ENCODE assay signal across 19 cellular contexts in the genomic region with DNA sequence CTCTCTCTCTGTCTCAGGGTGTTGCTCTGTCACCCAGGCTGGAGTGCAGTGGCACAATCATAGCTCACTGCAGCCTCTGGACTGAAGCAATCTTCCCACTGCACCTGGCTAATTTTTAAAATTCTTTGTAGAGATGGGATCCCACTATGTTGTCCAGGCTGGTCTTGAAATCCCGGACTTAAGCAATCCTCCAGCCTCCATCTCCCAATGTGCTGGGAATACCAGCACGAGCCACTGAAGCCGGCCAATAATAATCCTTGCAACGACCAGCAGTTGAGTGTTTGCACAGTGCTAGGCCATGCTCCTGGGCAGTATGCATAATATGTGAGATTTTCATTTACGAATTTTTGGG. TPM values are rescaled to one million over a fixed set of nuclear protein-coding genes. Genes with fewer than 3 reads are reported as not detected.
A peak's percentile ranks its signal among the peaks of the same experiment; 100 is the strongest.
DNase-seq lines count a peak whose midpoint lies in the region; ATAC-seq and TF ChIP-seq lines count a peak whose summit lies in the region.
"Had no signal": no experiment of that assay in that cellular context is flagged by ENCODE, and none has a peak within 500 bp of the region (broad histone marks: within the 10 kb centered on the region; RNA-seq: fewer than 3 reads in every experiment).

No MANE protein-coding gene starts in this region.

- H3K36me3 Mint-ChIP-seq in HFFc6 (ENCODE audit: low read depth) (no peaks in the 10 kb centered on the region), endodermal cell (ENCODE audit: low read depth) (peaks cover 6% of the 10 kb centered on the region)

- no peak overlapping the region for H3K4me3 ChIP-seq in BLaER1 treated with 17β-estradiol and CSF1 and Interleukin-3, amounts not matched to agents 10 nM and 100 nM
- H3K4me3 ChIP-seq in endodermal cell (ENCODE audit: low read length) (peak overlapping the region; percentile 83), osteoblast (ENCODE audit: insufficient read depth, low read length) (no peak overlapping the region)

- peaks cover 0 to 16% (median 8%) of the 10 kb centered on the region in 11 experiments; a peak in 11 of 22 replicates for H3K27me3 ChIP-seq in BLaER1 treated with 17β-estradiol and CSF1 and Interleukin-3, amounts not matched to agents 10 nM and 100 nM
- H3K27me3 ChIP-seq in endodermal cell (ENCODE audit: control insufficient read depth, insufficient read depth, low read length, poor library complexity, severe bottlenecking) (no peaks in the 10 kb centered on the region), osteoblast (ENCODE audit: insufficient read depth, low read length) (peaks cover 14% of the 10 kb centered on the region)
- H3K27me3 ChIP-seq: ascending aorta had no signal

- DNase-seq in HFFc6 (no peak), endodermal cell (no peak), osteoblast (ENCODE audit: insufficient read length, low spot score, missing footprints) (peak; percentile 19), occipital lobe (lab: John Stamatoyannopoulos, UW) (no peak)
- no peak for DNase-seq in stimulated activated naive CD8-positive, alpha-beta T cell treated with anti-CD3 and anti-CD28 coated beads, Interleukin-15, amount 100 ng/mL, for 72 hours
- DNase-seq: activated naive CD4-positive, alpha-beta T cell treated with anti-CD3 and anti-CD28 coated beads, Interleukin-2, amount 50 U/mL, for 16 hours; activated T-cell treated with anti-CD3 and anti-CD28 coated beads, Interleukin-2, amount 50 U/mL, for 72 hours; CD8-positive, alpha-beta T cell; GF-D8; NCI-H1694 had no signal

- H3K27ac Mint-ChIP-seq in HFFc6 (no peak overlapping the region), endodermal cell (no peak overlapping the region)
- peak overlapping the region in 1 of 2 donors; percentile 12 for H3K27ac Mint-ChIP-seq in stimulated activated naive CD8-positive, alpha-beta T cell treated with anti-CD3 and anti-CD28 coated beads, Interleukin-15, amount 100 ng/mL, for 72 hours
- H3K27ac Mint-ChIP-seq: activated T-cell treated with anti-CD3 and anti-CD28 coated beads, Interleukin-2, amount 50 U/mL, for 72 hours; CD8-positive, alpha-beta T cell had no signal

- no peaks in the 10 kb centered on the region for H3K9me3 ChIP-seq in BLaER1 treated with 17β-estradiol and CSF1 and Interleukin-3, amounts not matched to agents 10 nM and 100 nM (replicated peaks in 1 of 11)
- H3K9me3 ChIP-seq in endodermal cell (ENCODE audit: control insufficient read depth, low read length) (no peaks in the 10 kb centered on the region), osteoblast (ENCODE audit: low read depth, low read length) (no peaks in the 10 kb centered on the region)
- H3K9me3 ChIP-seq: ascending aorta, esophagus muscularis mucosa, gastroesophageal sphincter, HAP-1, lower lobe of right lung had no signal

- ATAC-seq in stimulated activated naive CD8-positive, alpha-beta T cell treated with anti-CD3 and anti-CD28 coated beads, Interleukin-15, amount 100 ng/mL, for 72 hours = no peak
- ATAC-seq in SK-N-SH treated with all-trans-retinoic acid at 6 μM for 48 hours = no peak
- ATAC-seq: activated T-cell treated with anti-CD3 and anti-CD28 coated beads, Interleukin-2, amount 50 U/mL, for 72 hours; CD8-positive, alpha-beta T cell; gastroesophageal sphincter had no signal

- H3K9me3 Mint-ChIP-seq in HFFc6 = no peaks in the 10 kb centered on the region
- H3K9me3 Mint-ChIP-seq in endodermal cell = no peaks in the 10 kb centered on the region
- no peaks in the 10 kb centered on the region for H3K9me3 Mint-ChIP-seq in stimulated activated naive CD8-positive, alpha-beta T cell treated with anti-CD3 and anti-CD28 coated beads, Interleukin-15, amount 100 ng/mL, for 72 hours
- H3K9me3 Mint-ChIP-seq: activated T-cell treated with anti-CD3 and anti-CD28 coated beads, Interleukin-2, amount 50 U/mL, for 72 hours; CD8-positive, alpha-beta T cell had no signal

- no peak overlapping the region; a peak in 1 of 22 replicates for H3K27ac ChIP-seq in BLaER1 treated with 17β-estradiol and CSF1 and Interleukin-3, amounts not matched to agents 10 nM and 100 nM
- H3K27ac ChIP-seq in endodermal cell (ENCODE audit: low read depth, low read length) (no peak overlapping the region), osteoblast (ENCODE audit: low read depth, low read length) (no peak overlapping the region)
- H3K27ac ChIP-seq: ascending aorta, esophagus muscularis mucosa, KMS-11 had no signal

- H3K4me2 ChIP-seq in BLaER1 treated with 17β-estradiol and CSF1 and Interleukin-3, amounts not matched to agents 10 nM and 100 nM = peak overlapping the region in 9 of 11 experiments; percentile 86 to 100 (median 98); a peak in 16 of 22 replicates
- H3K4me2 ChIP-seq in osteoblast (ENCODE audit: insufficient read depth, low read length) = no peak overlapping the region
- H3K4me2 ChIP-seq: KMS-11 had no signal

- 88 to 100% methylated on average over 2 to 5 of the region's 5 CpGs for WGBS in endodermal cell (ENCODE audit: insufficient coverage in 1 of 2, insufficient read length in 1 of 2), 2 experiments

- H3K4me1 ChIP-seq in BLaER1 treated with 17β-estradiol and CSF1 and Interleukin-3, amounts not matched to agents 10 nM and 100 nM = peaks cover 35 to 64% (median 57%) of the 10 kb centered on the region in 10 experiments
- H3K4me1 ChIP-seq in endodermal cell (ENCODE audit: control insufficient read depth, insufficient read depth, low read length) (no peaks in the 10 kb centered on the region), osteoblast (ENCODE audit: insufficient read depth, low read length) (peaks cover 10% of the 10 kb centered on the region)

- no peak overlapping the region for H2AFZ ChIP-seq in osteoblast (ENCODE audit: low read length)

- H3K4me1 Mint-ChIP-seq in HFFc6 (ENCODE audit: low read depth) (peaks cover 24% of the 10 kb centered on the region), endodermal cell (peaks cover 5% of the 10 kb centered on the region)
- peaks cover 41% of the 10 kb centered on the region for H3K4me1 Mint-ChIP-seq in stimulated activated naive CD8-positive, alpha-beta T cell treated with anti-CD3 and anti-CD28 coated beads, Interleukin-15, amount 100 ng/mL, for 72 hours

- TF ChIP-seq CTCF in HFFc6 (IDR thresholded peaks at IDR 0.05) (no peak), endodermal cell (conservative IDR thresholded peaks at IDR 0.05) (no peak), osteoblast (IDR thresholded peaks at IDR 0.05; ENCODE audit: extremely low read depth, low read depth, low read length) (no peak)

- H3K36me3 ChIP-seq in BLaER1 treated with 17β-estradiol and CSF1 and Interleukin-3, amounts not matched to agents 10 nM and 100 nM = 0 out of 22 replicates have a peak, but pooled peaks cover 0 to 4% (median 0%) of the 10 kb centered on the region in 11 experiments
- peaks cover 5% of the 10 kb centered on the region for H3K36me3 ChIP-seq in endodermal cell (ENCODE audit: control insufficient read depth, insufficient read depth, low read length)
- H3K36me3 ChIP-seq in osteoblast (ENCODE audit: insufficient read depth, low read length) = no peaks in the 10 kb centered on the region
- H3K36me3 ChIP-seq: ascending aorta, esophagus muscularis mucosa, gastroesophageal sphincter, HAP-1, lower lobe of right lung had no signal

- peak overlapping the region; percentile 90; the same call in 1 of the 2 replicates for H3K4me3 Mint-ChIP-seq in HFFc6
- peak overlapping the region; percentile 74 for H3K4me3 Mint-ChIP-seq in endodermal cell
- H3K4me3 Mint-ChIP-seq in stimulated activated naive CD8-positive, alpha-beta T cell treated with anti-CD3 and anti-CD28 coated beads, Interleukin-15, amount 100 ng/mL, for 72 hours = no peak overlapping the region
- H3K4me3 Mint-ChIP-seq: CD8-positive, alpha-beta T cell had no signal

- no peak overlapping the region; a peak in 1 of 22 replicates for H3K9ac ChIP-seq in BLaER1 treated with 17β-estradiol and CSF1 and Interleukin-3, amounts not matched to agents 10 nM and 100 nM
- H3K9ac ChIP-seq in endodermal cell (ENCODE audit: extremely low read depth, low read length, poor library complexity, severe bottlenecking) = no peak overlapping the region
- H3K9ac ChIP-seq: KMS-11 had no signal

- peaks cover 6% of the 10 kb centered on the region for H3K79me2 ChIP-seq in osteoblast (ENCODE audit: insufficient read depth, low read length)

- H4K20me1 ChIP-seq in BLaER1 treated with 17β-estradiol and CSF1 and Interleukin-3, amounts not matched to agents 10 nM and 100 nM = peaks cover 0 to 8% (median 0%) of the 10 kb centered on the region in 11 experiments; a peak in 4 of 22 replicates
- no peaks in the 10 kb centered on the region for H4K20me1 ChIP-seq in osteoblast (ENCODE audit: insufficient read depth, low read length)

- H3K27me3 Mint-ChIP-seq in HFFc6 (ENCODE audit: insufficient read depth) (no peaks in the 10 kb centered on the region), endodermal cell (ENCODE audit: insufficient read depth) (no peaks in the 10 kb centered on the region)
- peaks cover 28% of the 10 kb centered on the region for H3K27me3 Mint-ChIP-seq in stimulated activated naive CD8-positive, alpha-beta T cell treated with anti-CD3 and anti-CD28 coated beads, Interleukin-15, amount 100 ng/mL, for 72 hours

RNA-seq across cellular contexts. Expression of a gene that starts 0.6 kb away (rescaled TPM):
- total RNA-seq in HFFc6 (2021; fragmentation: NEBNext Ultra II Directional; extraction: Animal tissue kit (Norgen Biotek cat#: 25700)) = 1 to 10 TPM; 6.1 to 8.3 (median 7.1) TPM
- total RNA-seq in endodermal cell (10 to 100 TPM; 27.0 to 39.5 TPM), osteoblast (1.8 and 2.5 TPM in 2 replicates), occipital lobe (4.8 TPM)
- polyA plus RNA-seq in endodermal cell (2013, experiment 1 of 2) = 7.9 TPM
- 6.8 TPM for polyA plus RNA-seq in endodermal cell (2013, experiment 2 of 2)

RNA-seq across cellular contexts. Expression of a gene that starts 10.3 kb away (rescaled TPM):
- total RNA-seq in HFFc6 (2021; fragmentation: NEBNext Ultra II Directional; extraction: Animal tissue kit (Norgen Biotek cat#: 25700)) = 1 to 10 TPM; 1.2 to 2.2 (median 1.6) TPM
- total RNA-seq in endodermal cell (1 to 10 TPM; 2.2 to 2.8 TPM), osteoblast (0.72 and 0.88 TPM in 2 replicates), occipital lobe (1.6 TPM)
- polyA plus RNA-seq in endodermal cell (2013, experiment 1 of 2) = 2.2 TPM
- 1.6 TPM for polyA plus RNA-seq in endodermal cell (2013, experiment 2 of 2)

RNA-seq across cellular contexts. Expression of a gene that starts 29.5 kb away (rescaled TPM):
- total RNA-seq in HFFc6 (2021; fragmentation: NEBNext Ultra II Directional; extraction: Animal tissue kit (Norgen Biotek cat#: 25700)) = 10 to 100 TPM; 52.4 to 82.2 (median 59.7) TPM
- total RNA-seq in endodermal cell = 1 to 10 TPM; 3.1 to 6.8 TPM
- 13.6 TPM for polyA plus RNA-seq in endodermal cell (2013, experiment 1 of 2)
- polyA plus RNA-seq in endodermal cell (2013, experiment 2 of 2) = 13.7 TPM
- total RNA-seq in osteoblast = 10.6 and 14.1 TPM in 2 replicates
- total RNA-seq in occipital lobe = 28.2 TPM

RNA-seq across cellular contexts. Expression of a gene that starts 34.4 kb away (rescaled TPM):
- total RNA-seq in HFFc6 (2021; fragmentation: NEBNext Ultra II Directional; extraction: Animal tissue kit (Norgen Biotek cat#: 25700)) = 10 to 100 TPM in 1 of 6 experiments, 1 to 10 TPM in 5; 7.3 to 11.7 (median 8.9) TPM
- 100 to 1,000 TPM; 125 to 131 TPM for total RNA-seq in endodermal cell
- polyA plus RNA-seq in endodermal cell (2013, experiment 1 of 2) = 5.4 TPM
- polyA plus RNA-seq in endodermal cell (2013, experiment 2 of 2) = 5.6 TPM
- 0.29 and 0.36 TPM in 2 replicates for total RNA-seq in osteoblast
- not detected for total RNA-seq in occipital lobe
- total RNA-seq: activated T-cell treated with anti-CD3 and anti-CD28 coated beads, Interleukin-2, amount 50 U/mL, for 72 hours; CD8-positive, alpha-beta T cell had no signal
- polyA plus RNA-seq: keratinocyte had no signal

RNA-seq across cellular contexts. Expression of a gene that starts 38.4 kb away (rescaled TPM):
- total RNA-seq in HFFc6 (2021; fragmentation: NEBNext Ultra II Directional; extraction: Animal tissue kit (Norgen Biotek cat#: 25700)) = 10 to 100 TPM in 4 of 6 experiments, 1 to 10 TPM in 2; 7.7 to 11.8 (median 10.4) TPM
- 10 to 100 TPM; 12.2 to 15.2 TPM for total RNA-seq in endodermal cell
- 16.9 TPM for polyA plus RNA-seq in endodermal cell (2013, experiment 1 of 2)
- 14.6 TPM for polyA plus RNA-seq in endodermal cell (2013, experiment 2 of 2)
- total RNA-seq in osteoblast = 4.0 and 8.0 TPM in 2 replicates
- total RNA-seq in occipital lobe = 2.3 TPM

Comparison
In these comparisons a context has a peak if more than half of its experiments do, and no peak if none do; other contexts are left out.
1. H3K4me3 Mint-ChIP-seq: peak in HFFc6 (single experiment) and endodermal cell (single experiment); none in stimulated activated naive CD8-positive, alpha-beta T cell treated with anti-CD3 and anti-CD28 coated beads, Interleukin-15, amount 100 ng/mL, for 72 hours (0 of 2).